ENCODE assay signal across 8 cellular contexts in the genomic region with DNA sequence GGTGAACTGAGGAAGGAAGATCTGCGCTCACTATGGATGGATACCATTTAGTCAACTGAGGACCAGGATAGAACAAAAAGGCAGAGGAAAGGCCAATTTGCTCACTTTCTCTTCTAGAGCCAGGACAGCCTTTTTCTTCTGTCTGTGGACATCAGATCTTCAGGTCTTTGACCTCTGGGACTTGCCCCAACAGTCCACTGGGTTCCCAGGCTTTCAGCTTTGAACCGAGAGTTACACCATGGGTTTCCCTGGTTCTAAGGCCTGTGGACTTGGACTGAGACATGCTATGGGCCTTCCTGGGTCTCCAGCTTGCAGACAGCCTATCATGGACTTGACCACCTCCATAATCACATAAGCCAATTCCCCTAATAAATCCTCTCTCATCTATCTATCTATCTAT.
"Had no signal": no experiment of that assay in that cellular context is flagged by ENCODE, and none has a peak within 500 bp of the region (broad histone marks: within the 10 kb centered on the region; RNA-seq: fewer than 3 reads in every experiment).

No MANE protein-coding gene starts in this region.

- DNase-seq: H9, HCEC 1CT, IMR-90, KBM-7 had no signal

- H3K27ac ChIP-seq: HL-60 had no signal

- ATAC-seq: GM23338 had no signal

- H2AFZ ChIP-seq: GM23338 had no signal

- H3K4me3 ChIP-seq: GM23338 had no signal

- H3K4me2 ChIP-seq: GM23338 had no signal

- FAIRE-seq: H1, H54 had no signal
